8 cellular contexts compared by ENCODE assay signal in genomic region chr12:116903818-116904217, GRCh38. TPM values are rescaled to one million over a fixed set of nuclear protein-coding genes. Genes with fewer than 3 reads are reported as not detected.
"Had no signal": no experiment of that assay in that cellular context is flagged by ENCODE, and none has a peak within 500 bp of the region (broad histone marks: within the 10 kb centered on the region; RNA-seq: fewer than 3 reads in every experiment).

No MANE protein-coding gene starts in this region.

- ATAC-seq: HCT116, HepG2, K562 had no signal

- H3K4me3 Mint-ChIP-seq: HFFc6 had no signal

- H3K4me3 ChIP-seq: GM23248, HAP-1, K562 had no signal

- H3K9me3 Mint-ChIP-seq: HFFc6 had no signal

- H3K36me3 ChIP-seq: HAP-1 had no signal

- FAIRE-seq: HepG2, K562 had no signal

- H3K27ac ChIP-seq: GM23248, HL-60 had no signal

- H2AFZ ChIP-seq: GM23248 had no signal

- H3K27ac Mint-ChIP-seq: HFFc6 had no signal

- H3K4me1 ChIP-seq: HAP-1 had no signal

- H3K9me3 ChIP-seq: HAP-1 had no signal

- H3K9ac ChIP-seq: GM23248 had no signal

- DNase-seq: GM23248, H7, HFFc6 had no signal

RNA-seq across cellular contexts. Expression of gene HRK, which starts 22.6 kb away (rescaled TPM):
- total RNA-seq: GM23248, HFFc6 had no signal
- polyA plus RNA-seq: GM23248, HepG2 had no signal
